Comparison of ENCODE assay signal across 18 cellular contexts in genomic region chr9:99592834-99593584, GRCh38.
DNase-seq lines count a peak whose midpoint lies in the region; ATAC-seq and TF ChIP-seq lines count a peak whose summit lies in the region.
"Had no signal": no experiment of that assay in that cellular context is flagged by ENCODE, and none has a peak within 500 bp of the region (broad histone marks: within the 10 kb centered on the region; RNA-seq: fewer than 3 reads in every experiment).

No MANE protein-coding gene starts in this region.

- BruUV-seq in MCF 10A (replicated peaks; lab: Mats Ljungman, UMichigan), result no TSS peak

- intact Hi-C loops in MCF 10A (cut with micrococcal nuclease), result no loop called here

- DNase-seq in NCI-H748 (lab: John Stamatoyannopoulos, UW; ENCODE audit: unreplicated experiment) (peak; percentile 31), NCI-H748 treated with DMSO at 0.1 percent for 48 hours (lab: John Stamatoyannopoulos, UW) (no peak), NCI-H69 (lab: John Stamatoyannopoulos, UW) (peak; percentile 26), naive B cell (peak; percentile 40), T-helper 1 cell (no peak), MCF 10A (ENCODE audit: unreplicated experiment) (no peak)
- DNase-seq: activated CD4-positive, CD25-positive, alpha-beta regulatory T cell; activated effector memory CD4-positive, alpha-beta T cell treated with Interleukin-2 at 50 U/mL for 16 hours; cerebellar nuclear complex; DMS53; hypothalamus; mucosa of descending colon; NCI-H2081 treated with DMSO at 0.1 percent for 48 hours; NCI-H526 treated with DMSO at 0.1 percent for 48 hours; T-helper 17 cell; uterus had no signal

- ATAC-seq in HG02678 (IDR thresholded peaks at IDR 0.05; ENCODE audit: unreplicated experiment), result peak; percentile 38
- ATAC-seq in naive B cell (ENCODE audit: low read depth in 2 of 2), result peak; percentile 35 to 41
- ATAC-seq in HG02642 (IDR thresholded peaks at IDR 0.05; ENCODE audit: poor library complexity, unreplicated experiment), result no peak
- ATAC-seq: mucosa of descending colon had no signal

- peaks cover 0 to 12% (median 0%) of the 10 kb centered on the region in 7 donors for H3K9me3 Mint-ChIP-seq in naive B cell
- no peaks in the 10 kb centered on the region for H3K9me3 Mint-ChIP-seq in MCF 10A (ENCODE audit: unreplicated experiment)

- TF ChIP-seq CTCF in MCF 10A (IDR thresholded peaks at IDR 0.05; ENCODE audit: unreplicated experiment), result no peak

- H3K4me3 Mint-ChIP-seq in naive B cell (no peak overlapping the region), MCF 10A (ENCODE audit: unreplicated experiment) (no peak overlapping the region)
- H3K4me3 Mint-ChIP-seq: T-helper 17 cell had no signal

- H3K27me3 Mint-ChIP-seq in naive B cell (peaks cover 0 to 8% (median 0%) of the 10 kb centered on the region in 3 donors), MCF 10A (ENCODE audit: insufficient read depth, unreplicated experiment) (peaks cover 33% of the 10 kb centered on the region)

- H3K4me1 Mint-ChIP-seq in naive B cell, result peaks cover 30 to 49% (median 43%) of the 10 kb centered on the region in 3 donors
- no peaks in the 10 kb centered on the region for H3K4me1 Mint-ChIP-seq in MCF 10A (ENCODE audit: insufficient read depth, unreplicated experiment)

- H3K27ac Mint-ChIP-seq in naive B cell, result peak overlapping the region; percentile 11 to 93 (median 73)
- H3K27ac Mint-ChIP-seq in MCF 10A (ENCODE audit: low read depth, unreplicated experiment), result no peak overlapping the region
- H3K27ac Mint-ChIP-seq: T-helper 17 cell had no signal

- POLR2A ChIA-PET in MCF 10A (lab: Yijun Ruan, JAX), result no interaction called here

- H3K36me3 Mint-ChIP-seq in naive B cell, result peaks cover 0 to 5% of the 10 kb centered on the region in 2 donors
- no peaks in the 10 kb centered on the region for H3K36me3 Mint-ChIP-seq in MCF 10A (ENCODE audit: insufficient read depth, unreplicated experiment)

- CTCF ChIA-PET in MCF 10A (lab: Yijun Ruan, JAX), result interaction anchor here (0.6 kb wide), 1 partner anchor 408 kb away, joined by 3 read pairs; no protein-coding TSS in a partner anchor

Comparison
In these comparisons a context has a peak if more than half of its experiments do, and no peak if none do; other contexts are left out.
1. DNase-seq: peak in NCI-H748 (single experiment), NCI-H69 (single experiment) and naive B cell (single experiment); none in NCI-H748 treated with DMSO at 0.1 percent for 48 hours (single experiment), T-helper 1 cell (0 of 5) and MCF 10A (single experiment).